ENCODE assay signal across 14 cellular contexts in the genomic region with DNA sequence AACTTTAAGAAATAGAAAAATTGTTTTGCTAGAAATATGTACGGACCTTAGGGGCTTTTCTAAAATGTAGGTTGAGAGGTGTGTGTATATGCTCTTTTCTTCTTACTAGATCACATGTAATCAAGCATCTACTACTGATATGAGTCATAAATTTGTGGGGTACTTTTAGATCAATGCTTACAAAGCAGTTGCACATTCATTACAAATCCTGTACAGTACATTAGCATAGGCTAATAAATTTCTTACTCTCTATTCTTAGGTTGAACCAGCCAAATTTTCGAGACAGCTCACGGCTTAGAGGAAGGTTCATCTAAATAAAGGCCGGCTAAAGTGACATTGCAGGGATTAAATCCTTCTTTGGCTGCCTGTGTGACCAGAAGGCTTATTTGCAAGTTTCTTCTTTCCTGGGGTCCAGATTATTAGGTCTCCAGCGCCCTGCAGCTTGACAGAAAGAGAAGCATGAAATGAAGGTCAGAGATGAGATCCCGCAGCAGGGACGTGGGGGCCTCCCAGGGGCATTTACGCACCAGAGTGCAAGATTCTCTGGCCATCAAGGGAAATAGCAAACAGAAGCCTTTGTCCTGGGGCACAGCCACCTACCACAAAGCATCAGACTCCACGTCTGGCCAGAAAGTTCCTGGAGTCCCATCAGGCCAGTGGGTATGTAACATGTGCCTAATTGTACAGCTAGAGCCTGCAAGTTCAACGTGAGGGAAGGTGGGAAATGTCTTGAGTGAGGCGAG.
DNase-seq lines count a peak whose midpoint lies in the region; ATAC-seq and TF ChIP-seq lines count a peak whose summit lies in the region.
"Had no signal": no experiment of that assay in that cellular context is flagged by ENCODE, and none has a peak within 500 bp of the region (broad histone marks: within the 10 kb centered on the region; RNA-seq: fewer than 3 reads in every experiment).

No MANE protein-coding gene starts in this region.

- peak; percentile 68 for DNase-seq in GM20000 (ENCODE audit: low spot score)
- no peak for DNase-seq in T-helper 2 cell treated with Interferon-gamma antibody and Interleukin-4, amounts not matched to agents 5 μg/mL and 100 μg/mL, for 36 hours (ENCODE audit: low spot score)
- DNase-seq in SKM-1 treated with dmso at 0.1 percent for 144 hours (lab: John Stamatoyannopoulos, UW; ENCODE audit: unreplicated experiment) = no peak
- DNase-seq in dedifferentiated amniotic fluid mesenchymal stem cell (ENCODE audit: extremely low spot score) = no peak
- DNase-seq in activated CD4-positive, alpha-beta T cell treated with anti-CD3 and anti-CD28 coated beads for 48 hours = no peak
- no peak for DNase-seq in brain microvascular endothelial cell
- DNase-seq: aorta; Caco-2; naive thymus-derived CD8-positive, alpha-beta T cell; stimulated activated CD4-positive, alpha-beta T cell treated with anti-CD3 and anti-CD28 coated beads, Interleukin-12 subunit alpha, Interleukin-12 subunit beta, amount 100 ng/mL, for 4 hours; stomach had no signal

- no peaks in the 10 kb centered on the region for H3K36me3 Mint-ChIP-seq in T-helper 2 cell treated with Interferon-gamma antibody and Interleukin-4, amounts not matched to agents 5 μg/mL and 100 μg/mL, for 36 hours (ENCODE audit: low read depth)

- H3K27me3 ChIP-seq in brain microvascular endothelial cell (replicated peaks) = no peaks in the 10 kb centered on the region
- H3K27me3 ChIP-seq: stomach had no signal

- peaks cover 37% of the 10 kb centered on the region for H3K4me1 Mint-ChIP-seq in T-helper 2 cell treated with Interferon-gamma antibody and Interleukin-4, amounts not matched to agents 5 μg/mL and 100 μg/mL, for 36 hours (ENCODE audit: low read depth)
- H3K4me1 Mint-ChIP-seq: naive thymus-derived CD8-positive, alpha-beta T cell had no signal

- ATAC-seq in GM18508 (IDR thresholded peaks at IDR 0.05; ENCODE audit: insufficient read depth, unreplicated experiment) = peak; percentile 97
- ATAC-seq in HG02981 (IDR thresholded peaks at IDR 0.05; ENCODE audit: unreplicated experiment) = peak; percentile 82
- ATAC-seq: naive thymus-derived CD8-positive, alpha-beta T cell had no signal

- H3K4me3 ChIP-seq in brain microvascular endothelial cell (ENCODE audit: low read depth, low read length) = no peak overlapping the region
- H3K4me3 ChIP-seq: stomach had no signal

- no peaks in the 10 kb centered on the region for H3K9me3 Mint-ChIP-seq in T-helper 2 cell treated with Interferon-gamma antibody and Interleukin-4, amounts not matched to agents 5 μg/mL and 100 μg/mL, for 36 hours
- H3K9me3 Mint-ChIP-seq: naive thymus-derived CD8-positive, alpha-beta T cell had no signal

- no peak overlapping the region for H3K27ac ChIP-seq in brain microvascular endothelial cell
- H3K27ac ChIP-seq: epithelial cell of prostate, stomach had no signal

- H3K4me3 Mint-ChIP-seq in T-helper 2 cell treated with Interferon-gamma antibody and Interleukin-4, amounts not matched to agents 5 μg/mL and 100 μg/mL, for 36 hours = no peak overlapping the region
- H3K4me3 Mint-ChIP-seq: naive thymus-derived CD8-positive, alpha-beta T cell had no signal

- in situ Hi-C loops in brain microvascular endothelial cell (cut with HindIII; ENCODE audit: low pct_ligation_motif_present, low sequenced_read_pairs) = no loop called here

- H3K27me3 Mint-ChIP-seq in T-helper 2 cell treated with Interferon-gamma antibody and Interleukin-4, amounts not matched to agents 5 μg/mL and 100 μg/mL, for 36 hours (ENCODE audit: low read depth) = peaks cover 4% of the 10 kb centered on the region

- H3K36me3 ChIP-seq in brain microvascular endothelial cell (replicated peaks) = no peaks in the 10 kb centered on the region

- H3K27ac Mint-ChIP-seq in T-helper 2 cell treated with Interferon-gamma antibody and Interleukin-4, amounts not matched to agents 5 μg/mL and 100 μg/mL, for 36 hours = peak overlapping the region; percentile 17
- H3K27ac Mint-ChIP-seq: naive thymus-derived CD8-positive, alpha-beta T cell had no signal

- TF ChIP-seq CTCF in GM20000 (IDR thresholded peaks at IDR 0.05; ENCODE audit: extremely low read depth, missing control alignments) = no peak
- no peak for TF ChIP-seq CTCF in brain microvascular endothelial cell (IDR thresholded peaks at IDR 0.05; ENCODE audit: low read depth, low read length, missing control alignments)
